2 cellular contexts compared by ENCODE assay signal in genomic region chr2:217098435-217098834, GRCh38.
TF ChIP-seq lines count a peak whose summit lies in the region.

No MANE protein-coding gene starts in this region.

TF ChIP-seq in IMR-90, 13 proteins besides CTCF, POLR2A, EP300 and RAD21 (continued from another document):
- TF ChIP-seq ELK1 (IDR thresholded peaks at IDR 0.05; ENCODE audit: borderline replicate concordance, low read depth, low read length): no peak
- no peak for TF ChIP-seq USF2 (IDR thresholded peaks at IDR 0.05; ENCODE audit: low read depth, low read length)
- no peak for TF ChIP-seq MAZ (IDR thresholded peaks at IDR 0.05; ENCODE audit: borderline replicate concordance, low read depth, low read length)
- TF ChIP-seq CEBPB (IDR thresholded peaks at IDR 0.05; ENCODE audit: low read depth, low read length): no peak
- no peak for TF ChIP-seq CHD1 (IDR thresholded peaks at IDR 0.05; ENCODE audit: low read depth, low read length)
- no peak for TF ChIP-seq MXI1 (IDR thresholded peaks at IDR 0.05; ENCODE audit: borderline replicate concordance, low read depth, low read length)
- TF ChIP-seq RFX5 (IDR thresholded peaks at IDR 0.05; ENCODE audit: low read depth, low read length): no peak
- TF ChIP-seq MAFK (IDR thresholded peaks at IDR 0.05; ENCODE audit: low read depth, low read length): no peak

TF ChIP-seq in WTC11, 78 proteins besides CTCF, POLR2A, EP300 and RAD21 (continued from another document):
- no peak for TF ChIP-seq ARID4B (CRISPR knock-in tag; IDR thresholded peaks at IDR 0.05; ENCODE audit: borderline replicate concordance)
- TF ChIP-seq USF1 (CRISPR knock-in tag; IDR thresholded peaks at IDR 0.05): no peak
- no peak for TF ChIP-seq ZNF425 (CRISPR knock-in tag; conservative IDR thresholded peaks at IDR 0.05)
- TF ChIP-seq JUN (CRISPR knock-in tag; IDR thresholded peaks at IDR 0.05): no peak
- TF ChIP-seq TEAD1 (CRISPR knock-in tag; IDR thresholded peaks at IDR 0.05): no peak
- no peak for TF ChIP-seq RELA (CRISPR knock-in tag; IDR thresholded peaks at IDR 0.05; ENCODE audit: borderline replicate concordance)
- TF ChIP-seq TCF7 (CRISPR knock-in tag; IDR thresholded peaks at IDR 0.05; ENCODE audit: low read depth): no peak
- no peak for TF ChIP-seq NFYB (CRISPR knock-in tag; conservative IDR thresholded peaks at IDR 0.05; ENCODE audit: low read depth)
- TF ChIP-seq ATF2 (CRISPR knock-in tag; IDR thresholded peaks at IDR 0.05; ENCODE audit: borderline replicate concordance, low read depth): no peak
- TF ChIP-seq E2F5 (CRISPR knock-in tag; IDR thresholded peaks at IDR 0.05): no peak
- no peak for TF ChIP-seq ZNF219 (CRISPR knock-in tag; IDR thresholded peaks at IDR 0.05; ENCODE audit: borderline replicate concordance)
- TF ChIP-seq KAT7 (CRISPR knock-in tag; IDR thresholded peaks at IDR 0.05; ENCODE audit: borderline replicate concordance): no peak
- TF ChIP-seq FOXJ3 (CRISPR knock-in tag; IDR thresholded peaks at IDR 0.05; ENCODE audit: borderline replicate concordance): no peak
- TF ChIP-seq TP53 (CRISPR knock-in tag; IDR thresholded peaks at IDR 0.05): no peak
TF ChIP-seq in WTC11: peak in this region for 0.
